ENCODE assay signal across 21 cellular contexts in genomic region chr15:49644364-49644794, GRCh38. TPM values are rescaled to one million over a fixed set of nuclear protein-coding genes. Genes with fewer than 3 reads are reported as not detected.
DNase-seq lines count a peak whose midpoint lies in the region; ATAC-seq and TF ChIP-seq lines count a peak whose summit lies in the region.
"Had no signal": no experiment of that assay in that cellular context is flagged by ENCODE, and none has a peak within 500 bp of the region (broad histone marks: within the 10 kb centered on the region; RNA-seq: fewer than 3 reads in every experiment).

No MANE protein-coding gene starts in this region.

- H3K36me3 ChIP-seq in heart left ventricle (peaks cover 0 to 21% (median 3%) of the 10 kb centered on the region in 9 donors), thoracic aorta (no peaks in the 10 kb centered on the region)
- H3K36me3 ChIP-seq: neutrophil had no signal

- H3K27ac ChIP-seq in heart left ventricle (peak overlapping the region in 7 of 12 donors; percentile 3 to 64 (median 34)), thoracic aorta (peak overlapping the region; percentile 68 to 69)
- H3K27ac ChIP-seq: cardiac muscle cell, gastrocnemius medialis, neutrophil had no signal

- ATAC-seq in heart left ventricle: peak in 2 of 4 donors; percentile 34 to 48
- no peak for ATAC-seq in thoracic aorta (ENCODE audit: insufficient number of reproducible peaks, low FRiP score, low read depth)
- ATAC-seq in activated CD4-positive, CD25-positive, alpha-beta regulatory T cell treated with anti-CD3 and anti-CD28 coated beads, Interleukin-2, amount 50 U/mL, for 24 hours: no peak
- ATAC-seq: activated CD8-positive, alpha-beta memory T cell treated with anti-CD3 and anti-CD28 coated beads, Interleukin-2, amount 10 ng/mL, durations not matched to agents 7 days and 5 days; gastrocnemius medialis had no signal

- 86 to 100% (median 100%) methylated on average over 1 of the region's 1 CpG for WGBS in heart left ventricle, 4 donors

- intact Hi-C loops in heart left ventricle (cut with DNase I): no loop called here

- peaks cover 0 to 32% (median 15%) of the 10 kb centered on the region in 12 donors for H3K4me1 ChIP-seq in heart left ventricle
- H3K4me1 ChIP-seq in thoracic aorta (ENCODE audit: control insufficient read depth in 1 of 2, low read depth in 2 of 2): peaks cover 20 to 33% of the 10 kb centered on the region in 2 donors

- DNase-seq in NCI-H2029 treated with DMSO at 0.1 percent for 48 hours (lab: John Stamatoyannopoulos, UW): peak; percentile 2
- DNase-seq in NCI-H2029 (lab: John Stamatoyannopoulos, UW): no peak
- peak; percentile 39 for DNase-seq in amniotic epithelial cell (ENCODE audit: low read depth)
- no peak for DNase-seq in heart left ventricle
- no peak for DNase-seq in thoracic aorta (ENCODE audit: low spot score)
- no peak for DNase-seq in activated CD4-positive, CD25-positive, alpha-beta regulatory T cell treated with anti-CD3 and anti-CD28 coated beads, Interleukin-2, amount 50 U/mL, for 72 hours
- no peak for DNase-seq in ecto neural progenitor cell (ENCODE audit: low spot score)
- DNase-seq: 8988T; activated B cell treated with CpG ODN at 0.5 μM for 24 hours; activated CD8-positive, alpha-beta memory T cell treated with anti-CD3 and anti-CD28 coated beads, Interleukin-2, amount 10 ng/mL, durations not matched to agents 7 days and 5 days; activated naive CD4-positive, alpha-beta T cell; C1 segment of cervical spinal cord; gastrocnemius medialis; NCI-H1930; NCI-H82; stimulated activated CD4-positive, alpha-beta T cell treated with anti-CD3 and anti-CD28 coated beads, Interleukin-4, amount 100 ng/mL, for 4 hours; T-helper 1 cell had no signal

- TF ChIP-seq POLR2A in heart left ventricle (IDR thresholded peaks at IDR 0.05): no peak

- peaks cover 0 to 13% (median 0%) of the 10 kb centered on the region in 12 donors for H3K9me3 ChIP-seq in heart left ventricle
- H3K9me3 ChIP-seq in thoracic aorta: no peaks in the 10 kb centered on the region
- H3K9me3 ChIP-seq: gastrocnemius medialis, neutrophil had no signal

- TF ChIP-seq CTCF in heart left ventricle (IDR thresholded peaks at IDR 0.05): no peak
- TF ChIP-seq CTCF in thoracic aorta (IDR thresholded peaks at IDR 0.05): no peak

- H3K27me3 ChIP-seq in heart left ventricle: no peaks in the 10 kb centered on the region
- no peaks in the 10 kb centered on the region for H3K27me3 ChIP-seq in thoracic aorta (replicated peaks; ENCODE audit: insufficient read depth)
- H3K27me3 ChIP-seq: cardiac muscle cell, gastrocnemius medialis, neutrophil, tibial nerve had no signal

- no peak overlapping the region for H3K4me3 ChIP-seq in heart left ventricle
- H3K4me3 ChIP-seq in thoracic aorta: no peak overlapping the region
- H3K4me3 ChIP-seq: cardiac muscle cell, gastrocnemius medialis, tibial nerve had no signal

RNA-seq across cellular contexts. Expression of gene DTWD1, which starts 23.5 kb away (rescaled TPM):
- total RNA-seq in heart left ventricle: 10 to 100 TPM in 8 of 9 donors, 1 to 10 TPM in 1; 6.3 to 28.0 (median 18.4) TPM
- 10 to 100 TPM in 1 of 2 donors, 1 to 10 TPM in 1; 8.1 to 11.7 TPM for polyA plus RNA-seq in heart left ventricle
- total RNA-seq in thoracic aorta: 10 to 100 TPM; 14.5 to 20.4 TPM

RNA-seq across cellular contexts. Expression of gene FAM227B, which starts 23.8 kb away (rescaled TPM):
- total RNA-seq in heart left ventricle (10 to 100 TPM in 8 of 9 donors, 1 to 10 TPM in 1; 6.1 to 18.8 (median 14.4) TPM), thoracic aorta (10 to 100 TPM in 1 of 2 donors, 1 to 10 TPM in 1; 3.2 to 15.2 TPM)
- polyA plus RNA-seq in heart left ventricle: 1 to 10 TPM; 5.8 to 6.1 TPM

Comparison
In these comparisons a context has a peak if more than half of its experiments do, and no peak if none do; other contexts are left out.
1. DNase-seq: peak in NCI-H2029 treated with DMSO at 0.1 percent for 48 hours (single experiment) and amniotic epithelial cell (single experiment); none in NCI-H2029 (single experiment), heart left ventricle (0 of 5), thoracic aorta (single experiment), activated CD4-positive, CD25-positive, alpha-beta regulatory T cell treated with anti-CD3 and anti-CD28 coated beads, Interleukin-2, amount 50 U/mL, for 72 hours (single experiment) and ecto neural progenitor cell (single experiment).